In the genomic region with DNA sequence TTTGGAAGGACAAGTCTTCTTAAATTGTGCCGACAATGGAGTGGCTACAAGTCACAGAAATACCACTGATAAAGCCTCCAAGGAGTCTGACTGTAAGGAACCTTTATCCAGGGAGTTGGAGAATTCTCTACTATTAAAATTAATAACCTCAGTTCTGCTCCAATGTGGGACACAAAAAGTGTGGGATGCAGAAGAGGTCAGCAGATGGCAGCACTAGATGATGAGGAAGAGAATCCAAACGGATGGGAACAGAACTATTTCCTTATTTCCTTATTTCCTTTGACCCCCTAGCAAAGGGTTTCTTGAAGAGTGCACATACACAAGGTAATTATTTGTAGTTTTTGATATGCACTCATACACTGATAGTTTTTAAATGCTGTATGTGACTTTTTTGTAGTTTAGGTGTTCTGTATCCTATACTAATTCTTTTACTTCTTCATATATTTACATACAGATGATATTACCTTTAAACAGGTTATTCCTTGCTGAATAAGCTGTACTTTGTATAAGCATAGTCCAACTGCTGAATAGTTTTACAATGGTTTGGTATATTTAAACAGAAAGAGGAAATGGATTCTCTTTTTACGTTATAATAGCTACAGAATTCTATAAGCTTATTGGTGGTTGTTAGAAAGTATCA, we compare ENCODE assay signal across 9 cellular contexts. TPM values are rescaled to one million over a fixed set of nuclear protein-coding genes. Genes with fewer than 3 reads are reported as not detected.
DNase-seq lines count a peak whose midpoint lies in the region; ATAC-seq and TF ChIP-seq lines count a peak whose summit lies in the region.
"Had no signal": no experiment of that assay in that cellular context is flagged by ENCODE, and none has a peak within 500 bp of the region (broad histone marks: within the 10 kb centered on the region; RNA-seq: fewer than 3 reads in every experiment).

No MANE protein-coding gene starts in this region.

- CTCF ChIA-PET in activated CD4-positive, alpha-beta T cell treated with anti-CD3 and anti-CD28 coated beads for 36 hours (lab: Charles Lee): no interaction called here

- no peaks in the 10 kb centered on the region for H3K27me3 Mint-ChIP-seq in activated CD4-positive, alpha-beta T cell treated with anti-CD3 and anti-CD28 coated beads for 36 hours
- no peaks in the 10 kb centered on the region for H3K27me3 Mint-ChIP-seq in activated CD4-positive, alpha-beta T cell treated with anti-CD3 and anti-CD28 coated beads, Interleukin-2, amount 10 ng/mL, durations not matched to agents 24 days and 14 days
- H3K27me3 Mint-ChIP-seq in mesothelial cell of epicardium (ENCODE audit: low read depth): no peaks in the 10 kb centered on the region
- H3K27me3 Mint-ChIP-seq in stimulated activated naive CD8-positive, alpha-beta T cell treated with anti-CD3 and anti-CD28 coated beads, Interleukin-15, amount 100 ng/mL, for 72 hours: no peaks in the 10 kb centered on the region
- H3K27me3 Mint-ChIP-seq: activated naive CD8-positive, alpha-beta T cell treated with anti-CD3 and anti-CD28 coated beads, Interleukin-2, amount 10 ng/mL, durations not matched to agents 7 days and 5 days had no signal

- no peaks in the 10 kb centered on the region for H3K9me3 Mint-ChIP-seq in activated CD4-positive, alpha-beta T cell treated with anti-CD3 and anti-CD28 coated beads for 36 hours (ENCODE audit: low read depth)
- H3K9me3 Mint-ChIP-seq in activated CD4-positive, alpha-beta T cell treated with anti-CD3 and anti-CD28 coated beads, Interleukin-2, amount 10 ng/mL, durations not matched to agents 24 days and 14 days: no peaks in the 10 kb centered on the region
- no peaks in the 10 kb centered on the region for H3K9me3 Mint-ChIP-seq in mesothelial cell of epicardium
- H3K9me3 Mint-ChIP-seq in stimulated activated naive CD8-positive, alpha-beta T cell treated with anti-CD3 and anti-CD28 coated beads, Interleukin-15, amount 100 ng/mL, for 72 hours: no peaks in the 10 kb centered on the region
- H3K9me3 Mint-ChIP-seq: activated naive CD8-positive, alpha-beta T cell treated with anti-CD3 and anti-CD28 coated beads, Interleukin-2, amount 10 ng/mL, durations not matched to agents 7 days and 5 days had no signal

- ATAC-seq in activated CD4-positive, alpha-beta T cell treated with anti-CD3 and anti-CD28 coated beads for 36 hours: no peak
- no peak for ATAC-seq in stimulated activated naive CD8-positive, alpha-beta T cell treated with anti-CD3 and anti-CD28 coated beads, Interleukin-15, amount 100 ng/mL, for 72 hours
- ATAC-seq in HG03457 (IDR thresholded peaks at IDR 0.05; ENCODE audit: unreplicated experiment): no peak

- intact Hi-C loops in activated CD4-positive, alpha-beta T cell treated with anti-CD3 and anti-CD28 coated beads for 36 hours (cut with DNase I, micrococcal nuclease): no loop called here
- intact Hi-C loops in activated CD4-positive, alpha-beta T cell treated with anti-CD3 and anti-CD28 coated beads, Interleukin-2, amount 10 ng/mL, durations not matched to agents 24 days and 14 days (cut with micrococcal nuclease): no loop called here

- peak; percentile 11 for DNase-seq in activated CD4-positive, alpha-beta T cell treated with anti-CD3 and anti-CD28 coated beads for 36 hours
- DNase-seq in activated CD4-positive, alpha-beta T cell treated with anti-CD3 and anti-CD28 coated beads, Interleukin-2, amount 10 ng/mL, durations not matched to agents 24 days and 14 days: no peak
- DNase-seq in NCI-H510A (lab: John Stamatoyannopoulos, UW): peak; percentile 1
- DNase-seq in choroid plexus epithelial cell (ENCODE audit: low read depth): peak; percentile 45
- no peak for DNase-seq in mesothelial cell of epicardium (ENCODE audit: low spot score in 2 of 2, unreplicated experiment in 2 of 2)
- DNase-seq in stimulated activated naive CD8-positive, alpha-beta T cell treated with anti-CD3 and anti-CD28 coated beads, Interleukin-15, amount 100 ng/mL, for 72 hours: no peak
- DNase-seq in DMS79 (lab: John Stamatoyannopoulos, UW): no peak
- DNase-seq: activated naive CD8-positive, alpha-beta T cell treated with anti-CD3 and anti-CD28 coated beads, Interleukin-2, amount 10 ng/mL, durations not matched to agents 7 days and 5 days had no signal

- no peak overlapping the region for H3K4me3 Mint-ChIP-seq in activated CD4-positive, alpha-beta T cell treated with anti-CD3 and anti-CD28 coated beads for 36 hours
- H3K4me3 Mint-ChIP-seq in activated CD4-positive, alpha-beta T cell treated with anti-CD3 and anti-CD28 coated beads, Interleukin-2, amount 10 ng/mL, durations not matched to agents 24 days and 14 days: no peak overlapping the region
- no peak overlapping the region for H3K4me3 Mint-ChIP-seq in mesothelial cell of epicardium
- H3K4me3 Mint-ChIP-seq in stimulated activated naive CD8-positive, alpha-beta T cell treated with anti-CD3 and anti-CD28 coated beads, Interleukin-15, amount 100 ng/mL, for 72 hours: no peak overlapping the region
- H3K4me3 Mint-ChIP-seq: activated naive CD8-positive, alpha-beta T cell treated with anti-CD3 and anti-CD28 coated beads, Interleukin-2, amount 10 ng/mL, durations not matched to agents 7 days and 5 days had no signal

- POLR2A ChIA-PET in activated CD4-positive, alpha-beta T cell treated with anti-CD3 and anti-CD28 coated beads for 36 hours (lab: Charles Lee): no interaction called here

- no peak overlapping the region for H3K27ac Mint-ChIP-seq in activated CD4-positive, alpha-beta T cell treated with anti-CD3 and anti-CD28 coated beads for 36 hours
- H3K27ac Mint-ChIP-seq in activated CD4-positive, alpha-beta T cell treated with anti-CD3 and anti-CD28 coated beads, Interleukin-2, amount 10 ng/mL, durations not matched to agents 24 days and 14 days: no peak overlapping the region
- no peak overlapping the region for H3K27ac Mint-ChIP-seq in mesothelial cell of epicardium
- no peak overlapping the region for H3K27ac Mint-ChIP-seq in stimulated activated naive CD8-positive, alpha-beta T cell treated with anti-CD3 and anti-CD28 coated beads, Interleukin-15, amount 100 ng/mL, for 72 hours
- H3K27ac Mint-ChIP-seq: activated naive CD8-positive, alpha-beta T cell treated with anti-CD3 and anti-CD28 coated beads, Interleukin-2, amount 10 ng/mL, durations not matched to agents 7 days and 5 days had no signal

- no peak overlapping the region for H3K4me3 ChIP-seq in choroid plexus epithelial cell (ENCODE audit: low read depth, low read length)

- H3K4me1 Mint-ChIP-seq in activated CD4-positive, alpha-beta T cell treated with anti-CD3 and anti-CD28 coated beads for 36 hours: no peaks in the 10 kb centered on the region
- H3K4me1 Mint-ChIP-seq in activated CD4-positive, alpha-beta T cell treated with anti-CD3 and anti-CD28 coated beads, Interleukin-2, amount 10 ng/mL, durations not matched to agents 24 days and 14 days: no peaks in the 10 kb centered on the region
- H3K4me1 Mint-ChIP-seq in mesothelial cell of epicardium: no peaks in the 10 kb centered on the region
- H3K4me1 Mint-ChIP-seq in stimulated activated naive CD8-positive, alpha-beta T cell treated with anti-CD3 and anti-CD28 coated beads, Interleukin-15, amount 100 ng/mL, for 72 hours: no peaks in the 10 kb centered on the region
- H3K4me1 Mint-ChIP-seq: activated naive CD8-positive, alpha-beta T cell treated with anti-CD3 and anti-CD28 coated beads, Interleukin-2, amount 10 ng/mL, durations not matched to agents 7 days and 5 days had no signal

- no peaks in the 10 kb centered on the region for H3K36me3 Mint-ChIP-seq in activated CD4-positive, alpha-beta T cell treated with anti-CD3 and anti-CD28 coated beads for 36 hours (ENCODE audit: low read depth)
- H3K36me3 Mint-ChIP-seq in activated CD4-positive, alpha-beta T cell treated with anti-CD3 and anti-CD28 coated beads, Interleukin-2, amount 10 ng/mL, durations not matched to agents 24 days and 14 days (ENCODE audit: low read depth): no peaks in the 10 kb centered on the region
- no peaks in the 10 kb centered on the region for H3K36me3 Mint-ChIP-seq in mesothelial cell of epicardium
- H3K36me3 Mint-ChIP-seq: activated naive CD8-positive, alpha-beta T cell treated with anti-CD3 and anti-CD28 coated beads, Interleukin-2, amount 10 ng/mL, durations not matched to agents 7 days and 5 days had no signal

- peak; percentile 75 for TF ChIP-seq CTCF in choroid plexus epithelial cell (conservative IDR thresholded peaks at IDR 0.05; ENCODE audit: low read depth, low read length)
- peak; percentile 34 for TF ChIP-seq CTCF in mesothelial cell of epicardium (IDR thresholded peaks at IDR 0.05; ENCODE audit: unreplicated experiment)

RNA-seq across cellular contexts. Expression of gene NLGN1, which starts 25.6 kb away (rescaled TPM):
- not detected for total RNA-seq in activated CD4-positive, alpha-beta T cell treated with anti-CD3 and anti-CD28 coated beads for 36 hours
- not detected in 2 replicates for total RNA-seq in activated CD4-positive, alpha-beta T cell treated with anti-CD3 and anti-CD28 coated beads, Interleukin-2, amount 10 ng/mL, durations not matched to agents 24 days and 14 days
- 3.1 to 4.2 TPM (median 3.7 TPM) in 3 replicates for total RNA-seq in mesothelial cell of epicardium
- total RNA-seq: activated naive CD8-positive, alpha-beta T cell treated with anti-CD3 and anti-CD28 coated beads, Interleukin-2, amount 10 ng/mL, durations not matched to agents 7 days and 5 days had no signal

Comparison
In these comparisons a context has a peak if more than half of its experiments do, and no peak if none do; other contexts are left out.
1. DNase-seq: peak in activated CD4-positive, alpha-beta T cell treated with anti-CD3 and anti-CD28 coated beads for 36 hours (single experiment), NCI-H510A (single experiment) and choroid plexus epithelial cell (single experiment); none in activated CD4-positive, alpha-beta T cell treated with anti-CD3 and anti-CD28 coated beads, Interleukin-2, amount 10 ng/mL, durations not matched to agents 24 days and 14 days (single experiment), mesothelial cell of epicardium (0 of 2), stimulated activated naive CD8-positive, alpha-beta T cell treated with anti-CD3 and anti-CD28 coated beads, Interleukin-15, amount 100 ng/mL, for 72 hours (0 of 2) and DMS79 (single experiment).